In the genomic region with DNA sequence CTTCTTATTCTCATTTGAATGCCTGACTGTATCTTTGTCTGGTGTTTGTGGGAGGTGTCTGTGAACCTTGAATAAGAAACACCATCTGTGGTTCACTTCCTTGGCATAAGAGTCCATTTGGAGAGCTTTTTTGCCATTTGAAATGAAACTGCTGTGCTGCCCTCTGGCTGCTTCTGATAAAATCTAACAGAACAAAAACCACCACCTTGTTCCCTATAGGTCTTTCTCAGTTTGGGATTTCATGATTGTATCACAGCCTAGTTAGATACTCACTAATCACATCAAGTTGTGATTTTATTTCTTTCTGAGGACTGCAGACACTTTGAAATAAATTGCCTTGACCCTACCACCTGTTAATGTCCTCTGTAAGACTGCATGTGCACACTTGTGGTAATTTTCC, we compare ENCODE assay signal across 13 cellular contexts.
DNase-seq lines count a peak whose midpoint lies in the region; ATAC-seq, FAIRE-seq and TF ChIP-seq lines count a peak whose summit lies in the region.
"Had no signal": no experiment of that assay in that cellular context is flagged by ENCODE, and none has a peak within 500 bp of the region (broad histone marks: within the 10 kb centered on the region; RNA-seq: fewer than 3 reads in every experiment).

No MANE protein-coding gene starts in this region.

- peak; percentile 72 for FAIRE-seq in A549 (lab: Jason Lieb, UNC)

- no peaks in the 10 kb centered on the region for H3K79me2 ChIP-seq in GM23248 (ENCODE audit: insufficient read depth)

- in situ Hi-C loops in GM23248 (cut with MboI): no loop called here

- H3K4me2 ChIP-seq in A549 (no peak overlapping the region), GM23248 (ENCODE audit: unreplicated experiment) (no peak overlapping the region)

- no peaks in the 10 kb centered on the region for H3K27me3 ChIP-seq in GM23248 (replicated peaks; ENCODE audit: insufficient read depth)
- H3K27me3 ChIP-seq: SJSA1, upper lobe of right lung had no signal

- peak in 1 of 2 experiments; percentile 23; a peak in 1 of 5 replicates for TF ChIP-seq RAD21 in A549 (conservative IDR thresholded peaks at IDR 0.05 in 1 of 2, IDR thresholded peaks at IDR 0.05 in 1 of 2)

- ATAC-seq in A549: no peak
- no peak for ATAC-seq in stimulated activated naive CD8-positive, alpha-beta T cell treated with anti-CD3 and anti-CD28 coated beads, Interleukin-15, Interleukin-2, amounts not matched to agents 100 U/mL and 50 U/mL, for 24 hours
- no peak for ATAC-seq in GM18519 (IDR thresholded peaks at IDR 0.05; ENCODE audit: low FRiP score, unreplicated experiment)
- no peak for ATAC-seq in GM21515 (IDR thresholded peaks at IDR 0.05; ENCODE audit: unreplicated experiment)
- ATAC-seq: activated T-helper 17 cell treated with anti-CD3 and anti-CD28 coated beads, Interleukin-2, amount 50 U/mL, for 72 hours; upper lobe of right lung had no signal

- TF ChIP-seq CTCF in A549 (IDR thresholded peaks at IDR 0.05): peak; percentile 16; the same call in 2 of the 3 replicates

- H3K4me1 ChIP-seq in A549: no peaks in the 10 kb centered on the region
- H3K4me1 ChIP-seq in GM23248 (ENCODE audit: insufficient read depth): no peaks in the 10 kb centered on the region
- H3K4me1 ChIP-seq: SJSA1, upper lobe of right lung had no signal

- no peaks in the 10 kb centered on the region for H3K36me3 ChIP-seq in GM23248 (ENCODE audit: low read depth)
- H3K36me3 ChIP-seq: SJSA1, upper lobe of right lung had no signal

- no peak overlapping the region for H3K27ac ChIP-seq in A549
- H3K27ac ChIP-seq in GM23248: no peak overlapping the region
- H3K27ac ChIP-seq: SJSA1, upper lobe of right lung had no signal

- no peak for TF ChIP-seq POLR2A in A549 (IDR thresholded peaks at IDR 0.05; ENCODE audit: low read length)

- no peak for TF ChIP-seq EP300 in A549 (IDR thresholded peaks at IDR 0.05)

- POLR2A ChIA-PET in A549 (lab: Yijun Ruan, JAX): no interaction called here

- no peak overlapping the region for H3K9ac ChIP-seq in GM23248

- H3K9me3 ChIP-seq in A549: no peaks in the 10 kb centered on the region
- H3K9me3 ChIP-seq in GM23248 (ENCODE audit: low read depth): no peaks in the 10 kb centered on the region
- H3K9me3 ChIP-seq: SJSA1, upper lobe of right lung had no signal

- H3K9me2 ChIP-seq in GM23248 (ENCODE audit: insufficient read depth): no peaks in the 10 kb centered on the region

- DNase-seq in A549 (ENCODE audit: low read depth in 1 of 2, low spot score in 1 of 2) (peak in 1 of 2 experiments; percentile 2), GM23248 (peak; percentile 53), amniotic epithelial cell (ENCODE audit: low read depth) (peak; percentile 36), inferior parietal cortex (ENCODE audit: extremely low spot score) (peak; percentile 69), T1000 (lab: John Stamatoyannopoulos, UW) (no peak)
- DNase-seq in stimulated activated naive CD8-positive, alpha-beta T cell treated with anti-CD3 and anti-CD28 coated beads, Interleukin-15, Interleukin-2, amounts not matched to agents 100 U/mL and 50 U/mL, for 24 hours: no peak
- DNase-seq: DMS79 treated with DMSO at 0.1 percent for 48 hours, KBM-7, upper lobe of right lung had no signal

- H3K4me3 ChIP-seq in A549 (no peak overlapping the region), GM23248 (no peak overlapping the region)
- H3K4me3 ChIP-seq: SJSA1, upper lobe of right lung had no signal

- H3F3A ChIP-seq in GM23248 (ENCODE audit: insufficient read depth): no peaks in the 10 kb centered on the region

- CTCF ChIA-PET in A549 (lab: Yijun Ruan, JAX): interaction anchor here (0.8 to 0.9 kb wide), 2 partner anchors 13 to 71 kb away, joined by 3 read pairs; no protein-coding TSS in a partner anchor

- H4K20me1 ChIP-seq in GM23248 (ENCODE audit: insufficient read depth): no peaks in the 10 kb centered on the region

- H2AFZ ChIP-seq in GM23248: no peak overlapping the region

TF ChIP-seq in A549, 52 proteins besides CTCF, POLR2A, EP300 and RAD21:
- TF ChIP-seq FOSB (CRISPR knock-in tag; IDR thresholded peaks at IDR 0.05): no peak
- peak; percentile 17; the same call in 1 of the 3 replicates for TF ChIP-seq SMC3 (IDR thresholded peaks at IDR 0.05)

Comparison
In these comparisons a context has a peak if more than half of its experiments do, and no peak if none do; other contexts are left out.
1. DNase-seq: peak in GM23248 (single experiment), amniotic epithelial cell (single experiment) and inferior parietal cortex (single experiment); none in T1000 (single experiment) and stimulated activated naive CD8-positive, alpha-beta T cell treated with anti-CD3 and anti-CD28 coated beads, Interleukin-15, Interleukin-2, amounts not matched to agents 100 U/mL and 50 U/mL, for 24 hours (single experiment).